24 cellular contexts compared by ENCODE assay signal in genomic region chr17:75004371-75004770, GRCh38.
"Had no signal": no experiment of that assay in that cellular context is flagged by ENCODE, and none has a peak within 500 bp of the region (broad histone marks: within the 10 kb centered on the region; RNA-seq: fewer than 3 reads in every experiment).

No MANE protein-coding gene starts in this region.

- H3K27ac ChIP-seq: epithelial cell of prostate, esophagus squamous epithelium, gastrocnemius medialis, heart right ventricle, left lung, lower lobe of right lung had no signal

- ATAC-seq: effector memory CD8-positive, alpha-beta T cell; esophagus mucosa; gastrocnemius medialis; heart right ventricle; left cardiac atrium; left lung; left ventricle myocardium superior; mucosa of descending colon had no signal

- H3K9me3 ChIP-seq: esophagus squamous epithelium, gastrocnemius medialis, heart right ventricle, left lung, lower lobe of right lung, mucosa of descending colon had no signal

- H3K27me3 ChIP-seq: esophagus squamous epithelium, gastrocnemius medialis, heart right ventricle, left lung had no signal

- H3K4me1 ChIP-seq: gastrocnemius medialis, left lung, lower lobe of right lung had no signal

- DNase-seq: cortex of kidney; effector CD8-positive, alpha-beta T cell; effector memory CD8-positive, alpha-beta T cell; endodermal cell; erythroblast; esophagus squamous epithelium; foreskin fibroblast; foreskin melanocyte; gastrocnemius medialis; glutamatergic neuron; head of caudate nucleus; heart right ventricle; hippocampal formation; left cardiac atrium; left lung; left ventricle myocardium superior; lower lobe of right lung; mesenchymal stem cell; mucosa of descending colon; naive B cell had no signal

- H3K4me1 Mint-ChIP-seq: endodermal cell, naive B cell had no signal

- H3K9me3 Mint-ChIP-seq: dendritic cell treated with granulocyte-macrophage colony-stimulating factor and Interleukin-4, amounts not matched to agents 40 ng/mL and 50 ng/mL, for 4 days; effector memory CD8-positive, alpha-beta T cell; endodermal cell; mesothelial cell of epicardium; naive B cell had no signal

- H3K27ac Mint-ChIP-seq: dendritic cell treated with granulocyte-macrophage colony-stimulating factor and Interleukin-4, amounts not matched to agents 40 ng/mL and 50 ng/mL, for 4 days; effector memory CD8-positive, alpha-beta T cell; endodermal cell; mesothelial cell of epicardium; naive B cell had no signal

- H3K4me3 Mint-ChIP-seq: dendritic cell treated with granulocyte-macrophage colony-stimulating factor and Interleukin-4, amounts not matched to agents 40 ng/mL and 50 ng/mL, for 4 days; effector memory CD8-positive, alpha-beta T cell; endodermal cell; mesothelial cell of epicardium; naive B cell had no signal

- H3K36me3 Mint-ChIP-seq: naive B cell had no signal

- H3K4me3 ChIP-seq: esophagus squamous epithelium, gastrocnemius medialis, heart right ventricle, left lung, lower lobe of right lung, mucosa of descending colon had no signal
